ENCODE assay signal across 8 cellular contexts in genomic region chr13:40590112-40590862, GRCh38.
A peak's percentile ranks its signal among the peaks of the same experiment; 100 is the strongest.
DNase-seq lines count a peak whose midpoint lies in the region; ATAC-seq and TF ChIP-seq lines count a peak whose summit lies in the region.

No MANE protein-coding gene starts in this region.

- peaks cover 43% of the 10 kb centered on the region for H3K4me1 ChIP-seq in foreskin keratinocyte

- POLR2A ChIA-PET in T-cell (lab: Charles Lee), result interaction anchor here in 1 of 2 donors (0.7 kb wide), 1 partner anchor 23 kb away, joined by 4 read pairs; no protein-coding TSS in a partner anchor

- H3K27ac ChIP-seq in foreskin keratinocyte, result peak overlapping the region; percentile 21

- no peaks in the 10 kb centered on the region for H3K9me3 Mint-ChIP-seq in T-helper 2 cell treated with Interferon-gamma antibody and Interleukin-4, amounts not matched to agents 5 μg/mL and 100 μg/mL, for 36 hours
- no peaks in the 10 kb centered on the region for H3K9me3 Mint-ChIP-seq in T-cell
- H3K9me3 Mint-ChIP-seq in stimulated activated effector memory CD8-positive, alpha-beta T cell treated with anti-CD3 and anti-CD28 coated beads, Interleukin-12 subunit alpha, Interleukin-12 subunit beta, amount 100 ng/mL, for 72 hours, result no peaks in the 10 kb centered on the region

- H3K27ac Mint-ChIP-seq in T-helper 2 cell treated with Interferon-gamma antibody and Interleukin-4, amounts not matched to agents 5 μg/mL and 100 μg/mL, for 36 hours, result peak overlapping the region; percentile 2
- peak overlapping the region; percentile 83 to 93 for H3K27ac Mint-ChIP-seq in T-cell
- H3K27ac Mint-ChIP-seq in stimulated activated effector memory CD8-positive, alpha-beta T cell treated with anti-CD3 and anti-CD28 coated beads, Interleukin-12 subunit alpha, Interleukin-12 subunit beta, amount 100 ng/mL, for 72 hours, result peak overlapping the region; percentile 23

- ATAC-seq in T-cell (replicated peaks in 1 of 4) (no peak), foreskin keratinocyte (no peak), GM21723 (IDR thresholded peaks at IDR 0.05; ENCODE audit: unreplicated experiment) (no peak), GM18498 (IDR thresholded peaks at IDR 0.05; ENCODE audit: unreplicated experiment) (no peak)
- no peak for ATAC-seq in stimulated activated effector memory CD8-positive, alpha-beta T cell treated with anti-CD3 and anti-CD28 coated beads, Interleukin-12 subunit alpha, Interleukin-12 subunit beta, amount 100 ng/mL, for 72 hours

- no peak for DNase-seq in T-helper 2 cell treated with Interferon-gamma antibody and Interleukin-4, amounts not matched to agents 5 μg/mL and 100 μg/mL, for 36 hours (ENCODE audit: low spot score)
- DNase-seq in T-helper 2 cell (no peak), T-cell (no peak), foreskin keratinocyte (no peak), NK-92 (lab: John Stamatoyannopoulos, UW; ENCODE audit: unreplicated experiment) (no peak)
- DNase-seq in stimulated activated effector memory CD8-positive, alpha-beta T cell treated with anti-CD3 and anti-CD28 coated beads, Interleukin-12 subunit alpha, Interleukin-12 subunit beta, amount 100 ng/mL, for 72 hours (ENCODE audit: low spot score in 2 of 2), result no peak

- H3K4me3 Mint-ChIP-seq in T-helper 2 cell treated with Interferon-gamma antibody and Interleukin-4, amounts not matched to agents 5 μg/mL and 100 μg/mL, for 36 hours, result peak overlapping the region; percentile 28
- H3K4me3 Mint-ChIP-seq in T-cell, result peak overlapping the region; percentile 47 to 65 (median 59)
- no peak overlapping the region for H3K4me3 Mint-ChIP-seq in stimulated activated effector memory CD8-positive, alpha-beta T cell treated with anti-CD3 and anti-CD28 coated beads, Interleukin-12 subunit alpha, Interleukin-12 subunit beta, amount 100 ng/mL, for 72 hours

- peaks cover 55% of the 10 kb centered on the region for H3K4me1 Mint-ChIP-seq in T-helper 2 cell treated with Interferon-gamma antibody and Interleukin-4, amounts not matched to agents 5 μg/mL and 100 μg/mL, for 36 hours (ENCODE audit: low read depth)
- H3K4me1 Mint-ChIP-seq in T-cell, result peaks cover 97 to 99% (median 98%) of the 10 kb centered on the region in 3 donors
- H3K4me1 Mint-ChIP-seq in stimulated activated effector memory CD8-positive, alpha-beta T cell treated with anti-CD3 and anti-CD28 coated beads, Interleukin-12 subunit alpha, Interleukin-12 subunit beta, amount 100 ng/mL, for 72 hours, result peaks cover 75% of the 10 kb centered on the region

- H3K36me3 Mint-ChIP-seq in T-helper 2 cell treated with Interferon-gamma antibody and Interleukin-4, amounts not matched to agents 5 μg/mL and 100 μg/mL, for 36 hours (ENCODE audit: low read depth), result peaks cover 3% of the 10 kb centered on the region
- H3K36me3 Mint-ChIP-seq in T-cell, result peaks cover under 1% of the 10 kb centered on the region
- peaks cover 5% of the 10 kb centered on the region for H3K36me3 Mint-ChIP-seq in stimulated activated effector memory CD8-positive, alpha-beta T cell treated with anti-CD3 and anti-CD28 coated beads, Interleukin-12 subunit alpha, Interleukin-12 subunit beta, amount 100 ng/mL, for 72 hours

- CTCF ChIA-PET in T-cell (lab: Charles Lee), result interaction anchor here in 1 of 2 donors (0.6 kb wide), 1 partner anchor 100 kb away, joined by 3 read pairs; no protein-coding TSS in a partner anchor

- no peaks in the 10 kb centered on the region for H3K27me3 Mint-ChIP-seq in T-helper 2 cell treated with Interferon-gamma antibody and Interleukin-4, amounts not matched to agents 5 μg/mL and 100 μg/mL, for 36 hours (ENCODE audit: low read depth)
- no peaks in the 10 kb centered on the region for H3K27me3 Mint-ChIP-seq in T-cell

- H3K27me3 ChIP-seq in foreskin keratinocyte, result no peaks in the 10 kb centered on the region

- no peak for TF ChIP-seq CTCF in foreskin keratinocyte (conservative IDR thresholded peaks at IDR 0.05)

Comparison
In these comparisons a context has a peak if more than half of its experiments do, and no peak if none do; other contexts are left out.
1. H3K27ac Mint-ChIP-seq: peak in every context shown above with its lines; median percentile 88 in T-cell; 23 in stimulated activated effector memory CD8-positive, alpha-beta T cell treated with anti-CD3 and anti-CD28 coated beads, Interleukin-12 subunit alpha, Interleukin-12 subunit beta, amount 100 ng/mL, for 72 hours; 2 in T-helper 2 cell treated with Interferon-gamma antibody and Interleukin-4, amounts not matched to agents 5 μg/mL and 100 μg/mL, for 36 hours.